Comparison of ENCODE assay signal across 2 cellular contexts in genomic region chr9:78439866-78440830, GRCh38.
TF ChIP-seq lines count a peak whose summit lies in the region.

No MANE protein-coding gene starts in this region.

TF ChIP-seq in HepG2, 621 proteins besides CTCF, POLR2A, EP300 and RAD21 (continued from another document):
- TF ChIP-seq ZNF318 (CRISPR knock-in tag; IDR thresholded peaks at IDR 0.05) = no peak
- no peak for TF ChIP-seq AKAP8 (CRISPR knock-in tag; IDR thresholded peaks at IDR 0.05)
- TF ChIP-seq STAT5B (CRISPR knock-in tag; IDR thresholded peaks at IDR 0.05) = no peak

TF ChIP-seq in SK-N-SH treated with all-trans-retinoic acid at 6 μM for 48 hours, 23 proteins besides CTCF, POLR2A, EP300 and RAD21 (continued from another document):
- TF ChIP-seq SNAI2 (CRISPR knock-in tag; IDR thresholded peaks at IDR 0.05) (no peak), ZNF8 (CRISPR knock-in tag; IDR thresholded peaks at IDR 0.05) (no peak), TCF4 (CRISPR knock-in tag; IDR thresholded peaks at IDR 0.05; ENCODE audit: borderline replicate concordance) (no peak), OSR1 (CRISPR knock-in tag; IDR thresholded peaks at IDR 0.05) (no peak), ZFP30 (CRISPR knock-in tag; IDR thresholded peaks at IDR 0.05) (no peak), PPARA (CRISPR knock-in tag; IDR thresholded peaks at IDR 0.05; ENCODE audit: borderline replicate concordance) (no peak), CSDC2 (CRISPR knock-in tag; IDR thresholded peaks at IDR 0.05) (no peak), ZNF565 (CRISPR knock-in tag; conservative IDR thresholded peaks at IDR 0.05; ENCODE audit: low read depth) (no peak), ZC3H10 (CRISPR knock-in tag; IDR thresholded peaks at IDR 0.05) (no peak), ISL1 (CRISPR knock-in tag; IDR thresholded peaks at IDR 0.05) (no peak), ARNTL (CRISPR knock-in tag; IDR thresholded peaks at IDR 0.05; ENCODE audit: borderline replicate concordance, low read depth) (no peak), CREB5 (CRISPR knock-in tag; IDR thresholded peaks at IDR 0.05; ENCODE audit: low read depth) (no peak), BACH2 (CRISPR knock-in tag; IDR thresholded peaks at IDR 0.05; ENCODE audit: borderline replicate concordance) (no peak)
